Comparison of ENCODE assay signal across 35 cellular contexts in genomic region chr1:62877579-62877978, GRCh38.
"Had no signal": no experiment of that assay in that cellular context is flagged by ENCODE, and none has a peak within 500 bp of the region (broad histone marks: within the 10 kb centered on the region; RNA-seq: fewer than 3 reads in every experiment).

No MANE protein-coding gene starts in this region.

- H3K4me3 ChIP-seq: MG63 had no signal

- H3K36me3 ChIP-seq: MG63 had no signal

- DNase-seq: Karpas-422, Kasumi-1, MG63, MM.1S, MV-4-11, NCI-H1048, NCI-H1092, NCI-H1092 treated with DMSO at 0.1 percent for 48 hours, NCI-H1105, NCI-H1105 treated with DMSO at 0.1 percent for 48 hours, NCI-H1417, NCI-H1417 treated with DMSO at 0.1 percent for 48 hours, NCI-H1436, NCI-H1436 treated with DMSO at 0.1 percent for 48 hours, NCI-H146, NCI-H1694, NCI-H1694 treated with DMSO at 0.1 percent for 48 hours, NCI-H187, NCI-H187 treated with DMSO at 0.1 percent for 48 hours, NCI-H1930, NCI-H2029, NCI-H2029 treated with DMSO at 0.1 percent for 48 hours, NCI-H2081, NCI-H2081 treated with DMSO at 0.1 percent for 48 hours, NCI-H2107, NCI-H2171, NCI-H2171 treated with DMSO at 0.1 percent for 48 hours, NCI-H2227 treated with DMSO at 0.1 percent for 48 hours, NCI-H226, NCI-H345, NCI-H446, NCI-H446 treated with DMSO at 0.1 percent for 48 hours, NCI-H510A, NCI-H510A treated with DMSO at 0.1 percent for 48 hours, NCI-H524 had no signal

- H3K9me3 ChIP-seq: MG63 had no signal
